In genomic region chr9:34611811-34612787, GRCh38 we compare ENCODE assay signal across 8 cellular contexts. TPM values are rescaled to one million over a fixed set of nuclear protein-coding genes. Genes with fewer than 3 reads are reported as not detected.
DNase-seq lines count a peak whose midpoint lies in the region; ATAC-seq, FAIRE-seq and TF ChIP-seq lines count a peak whose summit lies in the region.

Gene RPP25L, minus strand, starts transcription at chr9:34612097. Its CDS starts 801 bp downstream, at chr9:34611296.

- no peaks in the 10 kb centered on the region for H3K9me1 ChIP-seq in endothelial cell of umbilical vein (replicated peaks; ENCODE audit: control insufficient read depth, extremely low read depth, insufficient read depth, low read length)

- no TSS peak for BruUV-seq in endothelial cell of umbilical vein (replicated peaks; lab: Mats Ljungman, UMichigan)

- DNase-seq in CD4-positive, CD25-positive, alpha-beta regulatory T cell, result peak; percentile 79 to 88 (median 86)
- DNase-seq in NOMO-1 treated with DMSO at 0.1 percent for 48 hours (lab: John Stamatoyannopoulos, UW; ENCODE audit: unreplicated experiment) (peak; percentile 77), endothelial cell of umbilical vein (ENCODE audit: low read depth, low spot score) (peak; percentile 83), middle frontal gyrus (ENCODE audit: extremely low spot score, low spot score) (peak; percentile 81)
- DNase-seq in activated CD8-positive, alpha-beta memory T cell treated with anti-CD3 and anti-CD28 coated beads, Interleukin-2, amount 50 U/mL, for 48 hours, result peak; percentile 93
- peak; percentile 64 to 77 for DNase-seq in stimulated activated CD8-positive, alpha-beta memory T cell treated with anti-CD3 and anti-CD28 coated beads, Interleukin-2, amount 100 ng/mL, for 1 hour (ENCODE audit: low read depth in 2 of 2)

- H3K36me3 Mint-ChIP-seq in CD4-positive, CD25-positive, alpha-beta regulatory T cell, result peaks cover 21% of the 10 kb centered on the region

- TF ChIP-seq POLR2A in endothelial cell of umbilical vein (IDR thresholded peaks at IDR 0.05; ENCODE audit: low read depth, low read length), result peak; percentile 87

- peaks cover 7% of the 10 kb centered on the region for H3K27me3 Mint-ChIP-seq in CD4-positive, CD25-positive, alpha-beta regulatory T cell

- no peaks in the 10 kb centered on the region for H4K20me1 ChIP-seq in endothelial cell of umbilical vein (replicated peaks; ENCODE audit: control insufficient read depth, extremely low read depth, insufficient read depth, low read length)

- dilution Hi-C loops in endothelial cell of umbilical vein (cut with MboI; ENCODE audit: extremely low pct_ligation_motif_present, low sequenced_read_pairs), result no loop called here

- no peak for TF ChIP-seq CTCF in endothelial cell of umbilical vein (IDR thresholded peaks at IDR 0.05; ENCODE audit: extremely low read depth in 1 of 2, insufficient read depth in 1 of 2, low read depth in 1 of 2, low read length in 2 of 2)

- FAIRE-seq in endothelial cell of umbilical vein (lab: Jason Lieb, UNC), result peak; percentile 94

- peak within 1 kb of the TSS; percentile 93 for H3K9ac ChIP-seq in endothelial cell of umbilical vein (replicated peaks; ENCODE audit: extremely low read depth, insufficient read depth, low read length)

- POLR2A ChIA-PET in endothelial cell of umbilical vein (lab: Charles Lee), result interaction anchor here (1.5 kb wide), 1 partner anchor 23 kb away, joined by 3 read pairs; no protein-coding TSS in a partner anchor

- H3K9me3 Mint-ChIP-seq in CD4-positive, CD25-positive, alpha-beta regulatory T cell, result no peaks in the 10 kb centered on the region

- peaks cover 24% of the 10 kb centered on the region for H3K4me1 ChIP-seq in CD4-positive, CD25-positive, alpha-beta regulatory T cell (ENCODE audit: control insufficient read depth, insufficient read depth, low read length, poor library complexity, severe bottlenecking)
- peaks cover 13% of the 10 kb centered on the region for H3K4me1 ChIP-seq in endothelial cell of umbilical vein (ENCODE audit: control insufficient read depth, extremely low read depth, insufficient read depth, low read length)

- peak within 1 kb of the TSS; percentile 91 to 99 (median 91) for H3K4me3 Mint-ChIP-seq in CD4-positive, CD25-positive, alpha-beta regulatory T cell

- peaks cover 23% of the 10 kb centered on the region for H3K36me3 ChIP-seq in CD4-positive, CD25-positive, alpha-beta regulatory T cell (ENCODE audit: control insufficient read depth, insufficient read depth, low read length)
- H3K36me3 ChIP-seq in endothelial cell of umbilical vein (ENCODE audit: control insufficient read depth in 2 of 2, extremely low read depth in 1 of 2, insufficient read depth in 2 of 2, low read length in 2 of 2), result peaks cover 0 to 11% of the 10 kb centered on the region in 2 experiments

- peak within 1 kb of the TSS; percentile 80 for H3K27ac ChIP-seq in CD4-positive, CD25-positive, alpha-beta regulatory T cell (ENCODE audit: insufficient read depth, low read length, poor library complexity, severe bottlenecking)
- peak within 1 kb of the TSS; percentile 72 for H3K27ac ChIP-seq in endothelial cell of umbilical vein (ENCODE audit: insufficient read depth, low read depth, low read length)

- peak within 1 kb of the TSS; percentile 71 for H3K4me2 ChIP-seq in endothelial cell of umbilical vein (ENCODE audit: insufficient read depth, low read length)

- CTCF ChIA-PET in endothelial cell of umbilical vein (lab: Charles Lee), result interaction anchor here (0.7 to 7.1 kb wide), 8 partner anchors 8 to 53 kb away, joined by 3 to 130 read pairs (median 5); partner anchors contain the start of genes ARID3C, DCTN3 and SIGMAR1

- peak within 1 kb of the TSS; percentile 77 for H3K4me3 ChIP-seq in CD4-positive, CD25-positive, alpha-beta regulatory T cell (ENCODE audit: low read depth, low read length)
- peak within 1 kb of the TSS; percentile 41 to 79 (median 77) for H3K4me3 ChIP-seq in endothelial cell of umbilical vein (replicated peaks in 1 of 3; ENCODE audit: insufficient read depth in 1 of 3, low read depth in 1 of 3, low read length in 3 of 3)

- peak; percentile 90 to 94 for ATAC-seq in CD4-positive, CD25-positive, alpha-beta regulatory T cell (ENCODE audit: low read depth in 2 of 2)
- peak; percentile 76 for ATAC-seq in GM19324 (IDR thresholded peaks at IDR 0.05; ENCODE audit: low FRiP score, unreplicated experiment)
- ATAC-seq in HG03460 (IDR thresholded peaks at IDR 0.05; ENCODE audit: unreplicated experiment), result peak; percentile 76

- no peaks in the 10 kb centered on the region for H3K27me3 ChIP-seq in CD4-positive, CD25-positive, alpha-beta regulatory T cell (ENCODE audit: control insufficient read depth, insufficient read depth, low read length)
- no peaks in the 10 kb centered on the region for H3K27me3 ChIP-seq in endothelial cell of umbilical vein (ENCODE audit: control insufficient read depth in 2 of 2, insufficient read depth in 2 of 2, low read length in 2 of 2)

- H2AFZ ChIP-seq in endothelial cell of umbilical vein (ENCODE audit: low read depth, low read length), result peak within 1 kb of the TSS; percentile 96

- H3K79me2 ChIP-seq in endothelial cell of umbilical vein (ENCODE audit: control insufficient read depth, insufficient read depth, low read length), result peaks cover 2% of the 10 kb centered on the region

- no peaks in the 10 kb centered on the region for H3K9me3 ChIP-seq in CD4-positive, CD25-positive, alpha-beta regulatory T cell (ENCODE audit: control insufficient read depth in 2 of 2, low read length in 2 of 2)
- no peaks in the 10 kb centered on the region for H3K9me3 ChIP-seq in endothelial cell of umbilical vein (replicated peaks; ENCODE audit: control insufficient read depth, insufficient read depth, low read length)

- intact Hi-C loops in endothelial cell of umbilical vein (cut with micrococcal nuclease), result loop anchor here (1.0 to 5.0 kb wide), 3 partner anchors 22 to 155 kb away; partner anchors contain the start of genes DNAI1 and FAM219A

- H3K4me1 Mint-ChIP-seq in CD4-positive, CD25-positive, alpha-beta regulatory T cell, result peaks cover 0 to 29% (median 26%) of the 10 kb centered on the region in 4 donors

- peak within 1 kb of the TSS; percentile 87 to 95 (median 91) for H3K27ac Mint-ChIP-seq in CD4-positive, CD25-positive, alpha-beta regulatory T cell

TF ChIP-seq in endothelial cell of umbilical vein, 7 proteins besides CTCF, POLR2A, EP300 and RAD21:
- TF ChIP-seq FOS (IDR thresholded peaks at IDR 0.05; ENCODE audit: borderline replicate concordance, insufficient read depth, low read length) (no peak), POLR2AphosphoS5 (IDR thresholded peaks at IDR 0.05; ENCODE audit: insufficient read depth, low read depth, low read length) (peak; percentile 92)

RNA-seq across cellular contexts. Expression of gene RPP25L, which starts in this region (rescaled TPM):
- 6.7 TPM for total RNA-seq in CD4-positive, CD25-positive, alpha-beta regulatory T cell
- polyA plus RNA-seq in CD4-positive, CD25-positive, alpha-beta regulatory T cell, result 10 to 100 TPM; 63.4 to 80.0 (median 68.5) TPM
- 15.1 and 15.7 TPM in 2 replicates for total RNA-seq in endothelial cell of umbilical vein
- polyA plus RNA-seq in endothelial cell of umbilical vein, result 41.0 and 46.9 TPM in 2 replicates
- 26.1 and 27.9 TPM in 2 replicates for polyA plus RNA-seq in endothelial cell of umbilical vein (2011; cell fraction: cytosol; rRNA removed)
- polyA plus RNA-seq in endothelial cell of umbilical vein (2011; cell fraction: nucleus; rRNA removed), result 9.1 and 10.0 TPM in 2 replicates
- 18.8 and 23.8 TPM in 2 replicates for polyA plus RNA-seq in endothelial cell of umbilical vein (2012)
- 7.2 and 12.7 TPM in 2 replicates for polyA minus RNA-seq in endothelial cell of umbilical vein
- 19.8 TPM for polyA minus RNA-seq in endothelial cell of umbilical vein (2011; cell fraction: cytosol; rRNA and poly(A)+ RNA removed)
- polyA minus RNA-seq in endothelial cell of umbilical vein (2011; cell fraction: nucleus; rRNA and poly(A)+ RNA removed), result 2.8 and 3.7 TPM in 2 replicates

Comparison
In these comparisons a context has a peak if more than half of its experiments do, and no peak if none do; other contexts are left out.
1. Peak in every context shown above with its lines: DNase-seq, ATAC-seq, H3K4me3 ChIP-seq and H3K27ac ChIP-seq.